Comparison of ENCODE assay signal across 12 cellular contexts in genomic region chr7:112118581-112119566, GRCh38.
"Had no signal": no experiment of that assay in that cellular context is flagged by ENCODE, and none has a peak within 500 bp of the region (broad histone marks: within the 10 kb centered on the region; RNA-seq: fewer than 3 reads in every experiment).

No MANE protein-coding gene starts in this region.

- H3K4me3 ChIP-seq: esophagus muscularis mucosa, lung, prostate gland, right lobe of liver, stomach had no signal

- H3K9me3 ChIP-seq: esophagus muscularis mucosa, prostate gland, right lobe of liver, stomach had no signal

- DNase-seq: activated CD4-positive, alpha-beta T cell treated with anti-CD3 and anti-CD28 coated beads, Interleukin-2, amount 50 U/mL, for 1 hour; activated CD8-positive, alpha-beta memory T cell treated with anti-CD3 and anti-CD28 coated beads for 24 hours; activated naive CD4-positive, alpha-beta T cell; aorta; right lobe of liver; stomach; T-cell; T-helper 9 cell had no signal

- H3K27me3 ChIP-seq: esophagus muscularis mucosa, right lobe of liver, stomach had no signal

- H3K36me3 ChIP-seq: esophagus muscularis mucosa, prostate gland, right lobe of liver, stomach had no signal

- H3K27ac ChIP-seq: esophagus muscularis mucosa, prostate gland, right lobe of liver, stomach had no signal

- H3K4me1 ChIP-seq: prostate gland, stomach had no signal

- ATAC-seq: activated CD4-positive, CD25-positive, alpha-beta regulatory T cell treated with anti-CD3 and anti-CD28 coated beads, Interleukin-2, amount 50 U/mL, for 24 hours; right lobe of liver; T-cell had no signal
